ENCODE assay signal across 8 cellular contexts in genomic region chr16:396605-397004, GRCh38. TPM values are rescaled to one million over a fixed set of nuclear protein-coding genes. Genes with fewer than 3 reads are reported as not detected.
DNase-seq lines count a peak whose midpoint lies in the region; ATAC-seq, FAIRE-seq and TF ChIP-seq lines count a peak whose summit lies in the region.

No MANE protein-coding gene starts in this region.

- intact Hi-C loops in CD4-positive, alpha-beta T cell (cut with DNase I, micrococcal nuclease): loop anchor here (1.0 to 2.0 kb wide), 2 partner anchors 14 kb away; no protein-coding TSS in a partner anchor

- CTCF ChIA-PET in CD4-positive, alpha-beta T cell (lab: Charles Lee): no interaction called here

- H3K36me3 ChIP-seq in SJSA1: peaks cover 20% of the 10 kb centered on the region
- H3K36me3 ChIP-seq in endocrine pancreas (ENCODE audit: control insufficient read depth, insufficient read depth, low read length): no peaks in the 10 kb centered on the region

- peak overlapping the region; percentile 93 for H3K4me3 Mint-ChIP-seq in CD4-positive, alpha-beta T cell

- H3K36me3 Mint-ChIP-seq in CD4-positive, alpha-beta T cell (ENCODE audit: low read depth): peaks cover 5% of the 10 kb centered on the region

- no peaks in the 10 kb centered on the region for H3K27me3 ChIP-seq in CD4-positive, alpha-beta T cell (ENCODE audit: control insufficient read depth, insufficient read depth, low read length)
- no peaks in the 10 kb centered on the region for H3K27me3 ChIP-seq in SJSA1 (replicated peaks)
- H3K27me3 ChIP-seq in endocrine pancreas (ENCODE audit: control insufficient read depth, insufficient read depth, low read length): no peaks in the 10 kb centered on the region

- peak overlapping the region; percentile 77 for H3K4me3 ChIP-seq in SJSA1
- peak overlapping the region; percentile 64 for H3K4me3 ChIP-seq in endocrine pancreas (ENCODE audit: control insufficient read depth, insufficient read depth, low read length)

- TF ChIP-seq POLR2A in H54 (IDR thresholded peaks at IDR 0.05; ENCODE audit: low read depth, low read length): no peak

- H3K9me3 ChIP-seq in CD4-positive, alpha-beta T cell (ENCODE audit: control insufficient read depth, low read length): no peaks in the 10 kb centered on the region
- H3K9me3 ChIP-seq in SJSA1 (replicated peaks) (peaks cover 8% of the 10 kb centered on the region; the same call in 1 of the 2 replicates), endocrine pancreas (ENCODE audit: control insufficient read depth, low read length) (no peaks in the 10 kb centered on the region)

- FAIRE-seq in H54 (lab: Jason Lieb, UNC): no peak

- POLR2A ChIA-PET in CD4-positive, alpha-beta T cell (lab: Charles Lee): interaction anchor here (1.0 to 1.2 kb wide), 2 partner anchors 13 to 14 kb away, joined by 3 read pairs; partner anchors contain the start of gene PGAP6

- no peaks in the 10 kb centered on the region for H3K9me3 Mint-ChIP-seq in CD4-positive, alpha-beta T cell

- no peak for TF ChIP-seq CTCF in CD4-positive, alpha-beta T cell (IDR thresholded peaks at IDR 0.05)

- DNase-seq in CD4-positive, alpha-beta T cell: no peak
- peak; percentile 74 for DNase-seq in H54 (ENCODE audit: insufficient read length, low spot score)
- peak in 1 of 2 experiments; percentile 36 for DNase-seq in SJSA1 (ENCODE audit: low read depth in 1 of 2, low spot score in 2 of 2)
- DNase-seq in myocyte (ENCODE audit: low read depth): peak; percentile 24
- no peak for DNase-seq in stimulated activated CD4-positive, alpha-beta T cell treated with anti-CD3 and anti-CD28 coated beads, Interleukin-2, amount 100 ng/mL, for 24 hours

- peaks cover 31% of the 10 kb centered on the region for H3K4me1 Mint-ChIP-seq in CD4-positive, alpha-beta T cell (ENCODE audit: low read depth)

- no peak overlapping the region for H3K27ac ChIP-seq in CD4-positive, alpha-beta T cell (ENCODE audit: low read depth, low read length)
- H3K27ac ChIP-seq in SJSA1: no peak overlapping the region

- H3K27me3 Mint-ChIP-seq in CD4-positive, alpha-beta T cell: no peaks in the 10 kb centered on the region

- H3K4me1 ChIP-seq in SJSA1 (replicated peaks) (peaks cover 18% of the 10 kb centered on the region), endocrine pancreas (ENCODE audit: control insufficient read depth, insufficient read depth, low read length) (no peaks in the 10 kb centered on the region)

- peak overlapping the region; percentile 90 for H3K27ac Mint-ChIP-seq in CD4-positive, alpha-beta T cell

- ATAC-seq in CD4-positive, alpha-beta T cell (ENCODE audit: poor library complexity): no peak
- ATAC-seq in GM18861 (IDR thresholded peaks at IDR 0.05; ENCODE audit: unreplicated experiment): no peak
- no peak for ATAC-seq in HG03521 (IDR thresholded peaks at IDR 0.05; ENCODE audit: unreplicated experiment)

- H3K9ac ChIP-seq in endocrine pancreas (ENCODE audit: control insufficient read depth, insufficient read depth, low read length): peak overlapping the region; percentile 77

RNA-seq across cellular contexts. Expression of gene NME4, which starts 0.4 kb away (rescaled TPM):
- total RNA-seq in CD4-positive, alpha-beta T cell: 10 to 100 TPM; 31.2 to 32.6 TPM
- 62.7 and 82.9 TPM in 2 replicates for total RNA-seq in SJSA1 (2014; rRNA removed; shearing (Covaris generic))
- total RNA-seq in myocyte: 50.3 and 59.1 TPM in 2 replicates
- polyA plus RNA-seq in myocyte (2012): 219 TPM

RNA-seq across cellular contexts. Expression of gene DECR2, which starts 5.1 kb away (rescaled TPM):
- 1 to 10 TPM; 5.7 to 7.0 TPM for total RNA-seq in CD4-positive, alpha-beta T cell
- total RNA-seq in SJSA1 (2014; rRNA removed; shearing (Covaris generic)): 0.69 and 5.8 TPM in 2 replicates
- total RNA-seq in myocyte: 27.1 and 28.6 TPM in 2 replicates
- 20.8 TPM for polyA plus RNA-seq in myocyte (2012)

RNA-seq across cellular contexts. Expression of gene PGAP6, which starts 14.8 kb away (rescaled TPM):
- total RNA-seq in CD4-positive, alpha-beta T cell: 10 to 100 TPM; 59.7 to 63.7 TPM
- 34.9 and 39.7 TPM in 2 replicates for total RNA-seq in SJSA1 (2014; rRNA removed; shearing (Covaris generic))
- total RNA-seq in myocyte: 48.1 and 53.4 TPM in 2 replicates
- polyA plus RNA-seq in myocyte (2012): 119 TPM

RNA-seq across cellular contexts. Expression of gene MRPL28, which starts 26.3 kb away (rescaled TPM):
- 10 to 100 TPM; 19.6 to 19.7 TPM for total RNA-seq in CD4-positive, alpha-beta T cell
- 150 and 154 TPM in 2 replicates for total RNA-seq in SJSA1 (2014; rRNA removed; shearing (Covaris generic))
- total RNA-seq in myocyte: 103 and 112 TPM in 2 replicates
- 110 TPM for polyA plus RNA-seq in myocyte (2012)

RNA-seq across cellular contexts. Expression of gene RAB11FIP3, which starts 28.8 kb away (rescaled TPM):
- total RNA-seq in CD4-positive, alpha-beta T cell: 10 to 100 TPM; 28.4 to 29.0 TPM
- 21.1 and 23.6 TPM in 2 replicates for total RNA-seq in SJSA1 (2014; rRNA removed; shearing (Covaris generic))
- 114 and 126 TPM in 2 replicates for total RNA-seq in myocyte
- polyA plus RNA-seq in myocyte (2012): 71.0 TPM

Comparison
In these comparisons a context has a peak if more than half of its experiments do, and no peak if none do; other contexts are left out.
1. DNase-seq: peak in H54 (single experiment) and myocyte (single experiment); none in CD4-positive, alpha-beta T cell (0 of 10) and stimulated activated CD4-positive, alpha-beta T cell treated with anti-CD3 and anti-CD28 coated beads, Interleukin-2, amount 100 ng/mL, for 24 hours (0 of 2).